ENCODE assay signal across 8 cellular contexts in the genomic region with DNA sequence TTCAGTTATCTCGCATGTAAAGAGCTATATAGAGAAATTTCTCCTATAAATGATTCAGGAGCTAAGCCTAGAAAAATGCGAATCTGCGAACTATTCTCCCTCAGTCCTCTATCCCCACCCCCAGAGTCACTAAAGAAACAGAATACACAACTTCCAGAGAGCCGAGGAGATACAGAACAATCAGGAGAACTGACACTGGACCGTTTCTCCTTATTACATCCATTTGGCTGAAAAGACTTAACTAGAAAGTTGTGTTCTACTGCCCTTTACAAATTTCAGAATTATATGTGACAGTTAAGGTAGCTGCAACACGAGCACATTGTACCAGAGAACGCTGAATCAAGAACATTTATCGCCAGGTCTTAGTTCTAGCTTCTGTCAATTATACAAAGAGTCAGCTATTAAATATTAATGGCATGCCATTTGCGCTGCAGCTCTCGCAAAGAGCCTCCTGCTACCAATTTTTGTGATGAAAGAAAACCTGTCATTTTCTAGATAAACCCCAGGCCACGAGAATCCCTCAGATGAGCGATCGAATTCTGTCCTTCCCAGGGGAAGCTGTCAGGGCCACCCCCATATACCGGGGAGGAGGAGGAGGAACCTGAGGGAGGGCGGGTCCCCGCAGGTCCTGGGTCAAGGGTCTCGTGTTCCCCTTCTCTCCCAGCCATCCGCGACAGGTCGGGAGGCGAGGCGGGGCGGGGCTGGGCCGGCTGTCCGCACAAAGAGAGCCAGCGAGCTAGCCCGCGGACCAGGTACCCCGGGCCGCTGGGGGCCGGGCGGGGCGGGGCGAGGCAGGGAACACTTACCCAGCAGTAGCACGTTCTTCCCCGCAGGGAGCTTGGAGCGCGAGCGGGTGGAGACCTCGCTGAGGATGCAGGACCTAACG. TPM values are rescaled to one million over a fixed set of nuclear protein-coding genes. Genes with fewer than 3 reads are reported as not detected.
DNase-seq lines count a peak whose midpoint lies in the region; ATAC-seq, FAIRE-seq and TF ChIP-seq lines count a peak whose summit lies in the region.

No MANE protein-coding gene starts in this region.

- peak overlapping the region; percentile 83 for H3K4me3 ChIP-seq in GM08714 (ENCODE audit: low read length)
- H3K4me3 ChIP-seq in keratinocyte (ENCODE audit: control insufficient read depth in 2 of 3, extremely low read depth in 1 of 3, insufficient read depth in 2 of 3, low read depth in 1 of 3, low read length in 3 of 3) = peak overlapping the region; percentile 72 to 94 (median 83)

- dilution Hi-C loops in keratinocyte (cut with MboI; ENCODE audit: extremely low pct_ligation_motif_present, low sequenced_read_pairs) = no loop called here

- peaks cover 4% of the 10 kb centered on the region for H4K20me1 ChIP-seq in keratinocyte (ENCODE audit: control insufficient read depth, extremely low read depth, insufficient read depth, low read length)

- H3K4me2 ChIP-seq in keratinocyte (ENCODE audit: control insufficient read depth, extremely low read depth, insufficient read depth, low read depth, low read length) = peak overlapping the region; percentile 87

- peak overlapping the region; percentile 91 for H3K27ac ChIP-seq in keratinocyte (ENCODE audit: control insufficient read depth, insufficient read depth, low read length)

- H3K79me2 ChIP-seq in keratinocyte (ENCODE audit: control insufficient read depth, insufficient read depth, low read length) = peaks cover 47% of the 10 kb centered on the region

- H3K9ac ChIP-seq in keratinocyte (ENCODE audit: control insufficient read depth, extremely low read depth, insufficient read depth, low read length) = peak overlapping the region; percentile 93

- TF ChIP-seq CTCF in keratinocyte (optimal IDR thresholded peaks at IDR 0.05 in 1 of 3, IDR thresholded peaks at IDR 0.05 in 1 of 3, conservative IDR thresholded peaks at IDR 0.05 in 1 of 3; ENCODE audit: extremely low read depth in 1 of 3, insufficient read depth in 2 of 3, low read length in 3 of 3) = no peak

- H3K4me1 ChIP-seq in keratinocyte (ENCODE audit: control insufficient read depth, extremely low read depth, insufficient read depth, low read length) = peaks cover 9% of the 10 kb centered on the region

- no peaks in the 10 kb centered on the region for H3K9me1 ChIP-seq in keratinocyte (ENCODE audit: control insufficient read depth, extremely low read depth, insufficient read depth, low read length)

- peak; percentile 77 for DNase-seq in HuH-7.5 (ENCODE audit: low spot score)
- peak; percentile 29 for DNase-seq in T-helper 22 cell (ENCODE audit: low read depth)
- peak; percentile 5 for DNase-seq in central memory CD4-positive, alpha-beta T cell
- peak; percentile 7 for DNase-seq in keratinocyte (ENCODE audit: low read depth, low spot score)
- DNase-seq in stimulated activated CD4-positive, alpha-beta T cell treated with anti-CD3 and anti-CD28 coated beads, Interleukin-12 subunit alpha, Interleukin-12 subunit beta, amount 100 ng/mL, for 4 hours = peak; percentile 39
- DNase-seq in GF-D8 (lab: John Stamatoyannopoulos, UW) = no peak

- H2AFZ ChIP-seq in keratinocyte (ENCODE audit: control insufficient read depth, low read length) = peak overlapping the region; percentile 95

- peaks cover 0 to 3% of the 10 kb centered on the region in 2 experiments for H3K36me3 ChIP-seq in keratinocyte (ENCODE audit: control insufficient read depth in 2 of 2, extremely low read depth in 1 of 2, insufficient read depth in 2 of 2, low read length in 2 of 2)

- H3K9me3 ChIP-seq in keratinocyte (ENCODE audit: control insufficient read depth, low read depth, low read length) = no peaks in the 10 kb centered on the region

- no peaks in the 10 kb centered on the region for H3K27me3 ChIP-seq in keratinocyte (ENCODE audit: control insufficient read depth, extremely low read depth, insufficient read depth, low read length)

- FAIRE-seq in keratinocyte (lab: Jason Lieb, UNC) = no peak

- ATAC-seq in GM21723 (IDR thresholded peaks at IDR 0.05; ENCODE audit: unreplicated experiment) = peak; percentile 50

RNA-seq across cellular contexts. Expression of a gene that starts 0.9 kb away (rescaled TPM):
- 26.4 to 64.4 TPM (median 32.0 TPM) in 3 replicates for polyA plus RNA-seq in keratinocyte
- 30.1 TPM for polyA plus RNA-seq in keratinocyte (2011; ENCODE audit: low read depth)
- polyA plus RNA-seq in keratinocyte (2011; cell fraction: cytosol; rRNA removed) = 28.3 and 46.9 TPM in 2 replicates
- polyA plus RNA-seq in keratinocyte (2011; cell fraction: nucleus; rRNA removed) = 23.8 and 37.2 TPM in 2 replicates
- 26.1 and 31.6 TPM in 2 replicates for polyA plus RNA-seq in keratinocyte (2012; ENCODE audit: low replicate concordance)
- polyA minus RNA-seq in keratinocyte = 6.1 to 18.1 TPM (median 9.7 TPM) in 3 replicates
- polyA minus RNA-seq in keratinocyte (2011; cell fraction: cytosol; rRNA and poly(A)+ RNA removed) = 20.1 TPM
- polyA minus RNA-seq in keratinocyte (2011; cell fraction: nucleus; rRNA and poly(A)+ RNA removed) = 14.6 and 25.5 TPM in 2 replicates
